ENCODE assay signal across 8 cellular contexts in the genomic region with DNA sequence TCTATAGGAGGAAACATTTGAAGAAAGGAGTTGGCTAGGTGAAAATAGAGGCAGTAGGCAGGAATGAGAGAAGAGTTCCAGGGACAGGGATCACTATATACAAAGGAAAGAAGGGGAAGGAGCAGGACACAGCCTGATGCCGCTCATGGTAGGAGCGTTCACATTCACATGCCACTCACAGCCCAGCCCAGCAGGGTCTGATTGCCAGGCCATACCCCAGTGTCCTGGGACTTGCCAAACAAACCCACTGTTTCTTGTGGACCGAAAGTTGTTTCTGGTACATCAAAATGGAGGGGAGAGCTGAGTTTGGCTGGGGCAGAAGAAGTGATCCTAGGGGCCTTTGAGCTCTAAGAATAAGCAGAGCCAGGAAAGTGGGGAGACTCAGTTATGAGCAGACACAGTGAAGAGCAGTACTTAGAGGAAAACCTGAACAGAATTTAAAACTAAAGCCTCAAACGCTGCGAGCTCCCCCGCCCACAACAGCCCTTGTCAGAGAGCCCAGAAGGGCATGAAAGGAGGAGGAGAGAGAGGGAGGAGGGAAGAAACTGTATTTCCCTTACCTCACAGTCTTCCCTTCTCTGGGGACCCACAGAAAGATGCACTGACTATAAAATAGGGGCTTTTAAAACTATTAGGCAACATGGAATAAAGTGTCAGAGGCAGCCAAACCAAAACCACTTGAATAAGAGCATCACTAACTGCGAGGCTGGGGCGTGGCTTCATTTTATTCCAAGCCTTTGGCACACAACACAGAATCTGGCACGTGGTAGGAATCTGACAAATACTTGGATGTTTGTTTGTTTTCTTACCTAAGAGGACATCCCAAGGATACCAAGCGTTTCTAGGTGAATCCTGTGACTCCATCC.
A peak's percentile ranks its signal among the peaks of the same experiment; 100 is the strongest.
DNase-seq lines count a peak whose midpoint lies in the region; ATAC-seq, FAIRE-seq and TF ChIP-seq lines count a peak whose summit lies in the region.

No MANE protein-coding gene starts in this region.

- no peak overlapping the region for H2BK15ac ChIP-seq in mesendoderm (replicated peaks; ENCODE audit: low read depth)

- no peaks in the 10 kb centered on the region for H3K4me1 ChIP-seq in mesendoderm (ENCODE audit: control insufficient read depth, low read depth, low read length)

- no peak overlapping the region for H3K18ac ChIP-seq in mesendoderm (ENCODE audit: low read length)

- no peak overlapping the region for H3K4ac ChIP-seq in mesendoderm (ENCODE audit: low read depth, low read length)

- H3K79me1 ChIP-seq in mesendoderm (ENCODE audit: low read length), result no peaks in the 10 kb centered on the region

- H3K79me2 ChIP-seq in mesendoderm (ENCODE audit: control insufficient read depth, insufficient read depth, low read length), result no peaks in the 10 kb centered on the region

- DNase-seq in GM04503 (ENCODE audit: low read depth) (peak; percentile 93), RCC 7860 (ENCODE audit: low spot score) (peak; percentile 11), fibroblast of pulmonary artery (ENCODE audit: low read depth) (peak; percentile 79), posterior vena cava (ENCODE audit: low spot score) (peak; percentile 87), mesendoderm (no peak), SHP77 treated with DMSO at 0.1 percent for 48 hours (lab: John Stamatoyannopoulos, UW) (no peak)
- no peak for DNase-seq in activated T-helper 2 cell treated with anti-CD3 and anti-CD28 coated beads, Interferon-gamma antibody, Interleukin-2, Interleukin-4, amounts not matched to agents 10 μg/mL and 5 μg/mL and 100 μg/mL, durations not matched to agents 14 hours and 24 hours and 36 hours (ENCODE audit: low spot score)

- H3K56ac ChIP-seq in mesendoderm (ENCODE audit: low read length), result no peak overlapping the region

- no peak overlapping the region for H2AK5ac ChIP-seq in mesendoderm (ENCODE audit: low read length)

- no peak overlapping the region for H3K23ac ChIP-seq in mesendoderm (ENCODE audit: low read length)

- no peak overlapping the region for H3K4me2 ChIP-seq in mesendoderm (ENCODE audit: low read length)

- peaks cover 12% of the 10 kb centered on the region for H3K27me3 Mint-ChIP-seq in activated T-helper 2 cell treated with anti-CD3 and anti-CD28 coated beads, Interferon-gamma antibody, Interleukin-2, Interleukin-4, amounts not matched to agents 10 μg/mL and 5 μg/mL and 100 μg/mL, durations not matched to agents 14 hours and 24 hours and 36 hours (ENCODE audit: low read depth)

- H3K27me3 ChIP-seq in mesendoderm (ENCODE audit: insufficient read depth, low read length, poor library complexity), result no peaks in the 10 kb centered on the region

- no peak for FAIRE-seq in RCC 7860 (lab: Jason Lieb, UNC)

- TF ChIP-seq CTCF in fibroblast of pulmonary artery (IDR thresholded peaks at IDR 0.05; ENCODE audit: low read length, missing control alignments), result no peak

- no peak overlapping the region for H2BK120ac ChIP-seq in mesendoderm (ENCODE audit: low read depth, low read length)

- no peaks in the 10 kb centered on the region for H3K36me3 Mint-ChIP-seq in activated T-helper 2 cell treated with anti-CD3 and anti-CD28 coated beads, Interferon-gamma antibody, Interleukin-2, Interleukin-4, amounts not matched to agents 10 μg/mL and 5 μg/mL and 100 μg/mL, durations not matched to agents 14 hours and 24 hours and 36 hours (ENCODE audit: low read depth)

- no peak overlapping the region for H4K8ac ChIP-seq in mesendoderm (ENCODE audit: low read depth, low read length)

- no peak overlapping the region for H2BK5ac ChIP-seq in mesendoderm (ENCODE audit: low read length)

- WGBS in mesendoderm (ENCODE audit: extremely low coverage, insufficient coverage, low lambda C conversion rate), result no CpG with 5 or more reads among the region's 10 CpGs

- no peak for ATAC-seq in HG03039 (IDR thresholded peaks at IDR 0.05; ENCODE audit: unreplicated experiment)

- H3K9ac ChIP-seq in mesendoderm (ENCODE audit: low read length), result no peak overlapping the region

- no peak overlapping the region for H3K4me3 Mint-ChIP-seq in activated T-helper 2 cell treated with anti-CD3 and anti-CD28 coated beads, Interferon-gamma antibody, Interleukin-2, Interleukin-4, amounts not matched to agents 10 μg/mL and 5 μg/mL and 100 μg/mL, durations not matched to agents 14 hours and 24 hours and 36 hours (ENCODE audit: low read depth)

- no peaks in the 10 kb centered on the region for H3K36me3 ChIP-seq in mesendoderm (ENCODE audit: control insufficient read depth, insufficient read depth, low read length)

- H3K4me3 ChIP-seq in fibroblast of pulmonary artery (replicated peaks; ENCODE audit: low read depth, low read length), result no peak overlapping the region
- no peak overlapping the region for H3K4me3 ChIP-seq in mesendoderm (ENCODE audit: low read length)

- H4K5ac ChIP-seq in mesendoderm (ENCODE audit: low read length), result no peak overlapping the region

- H3K4me1 Mint-ChIP-seq in activated T-helper 2 cell treated with anti-CD3 and anti-CD28 coated beads, Interferon-gamma antibody, Interleukin-2, Interleukin-4, amounts not matched to agents 10 μg/mL and 5 μg/mL and 100 μg/mL, durations not matched to agents 14 hours and 24 hours and 36 hours (ENCODE audit: low read depth), result no peaks in the 10 kb centered on the region

- H3K27ac ChIP-seq in mesendoderm (ENCODE audit: low read depth, low read length), result no peak overlapping the region

- no peak overlapping the region for H3K27ac Mint-ChIP-seq in activated T-helper 2 cell treated with anti-CD3 and anti-CD28 coated beads, Interferon-gamma antibody, Interleukin-2, Interleukin-4, amounts not matched to agents 10 μg/mL and 5 μg/mL and 100 μg/mL, durations not matched to agents 14 hours and 24 hours and 36 hours

- H3K9me3 Mint-ChIP-seq in activated T-helper 2 cell treated with anti-CD3 and anti-CD28 coated beads, Interferon-gamma antibody, Interleukin-2, Interleukin-4, amounts not matched to agents 10 μg/mL and 5 μg/mL and 100 μg/mL, durations not matched to agents 14 hours and 24 hours and 36 hours, result no peaks in the 10 kb centered on the region

- intact Hi-C loops in posterior vena cava (cut with DNase I), result no loop called here
- intact Hi-C loops in activated T-helper 2 cell treated with anti-CD3 and anti-CD28 coated beads, Interferon-gamma antibody, Interleukin-2, Interleukin-4, amounts not matched to agents 10 μg/mL and 5 μg/mL and 100 μg/mL, durations not matched to agents 14 hours and 24 hours and 36 hours (cut with micrococcal nuclease), result no loop called here

Comparison
In these comparisons a context has a peak if more than half of its experiments do, and no peak if none do; other contexts are left out.
1. DNase-seq: peak in GM04503 (single experiment), RCC 7860 (single experiment), fibroblast of pulmonary artery (single experiment) and posterior vena cava (single experiment); none in mesendoderm (single experiment), SHP77 treated with DMSO at 0.1 percent for 48 hours (single experiment) and activated T-helper 2 cell treated with anti-CD3 and anti-CD28 coated beads, Interferon-gamma antibody, Interleukin-2, Interleukin-4, amounts not matched to agents 10 μg/mL and 5 μg/mL and 100 μg/mL, durations not matched to agents 14 hours and 24 hours and 36 hours (single experiment).